ENCODE assay signal across 1 cellular context in the genomic region with DNA sequence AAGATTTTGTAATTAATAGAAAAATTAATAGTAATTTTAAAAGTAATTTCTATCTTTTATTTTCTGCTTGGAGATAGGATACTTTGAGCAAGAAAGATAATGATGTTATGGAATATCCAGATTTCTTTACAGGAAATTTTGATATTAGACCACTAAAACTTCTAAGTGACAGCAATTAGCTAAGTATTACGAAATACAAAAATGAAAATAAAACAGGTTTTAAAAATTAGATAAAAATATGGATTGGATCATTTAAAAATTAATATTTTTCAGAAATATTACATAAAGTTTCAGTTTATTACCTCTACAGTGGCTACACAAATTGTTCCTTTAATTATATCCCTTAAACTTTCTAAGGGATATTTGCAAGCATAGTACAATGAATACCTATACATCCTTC.
A peak's percentile ranks its signal among the peaks of the same experiment; 100 is the strongest.
TF ChIP-seq lines count a peak whose summit lies in the region.

No MANE protein-coding gene starts in this region.

TF ChIP-seq in HEK293, 187 proteins besides CTCF, POLR2A, EP300 and RAD21 (continued from another document):
- 0 out of 2 replicates have a peak, but pooled peaks have one; percentile 55 for TF ChIP-seq ZNF26 (tag by site-specific recombination; IDR thresholded peaks at IDR 0.05)
TF ChIP-seq in HEK293: peak in this region for 1.
